Comparison of ENCODE assay signal across 8 cellular contexts in genomic region chr1:39196244-39197215, GRCh38. TPM values are rescaled to one million over a fixed set of nuclear protein-coding genes. Genes with fewer than 3 reads are reported as not detected.
DNase-seq lines count a peak whose midpoint lies in the region; FAIRE-seq and TF ChIP-seq lines count a peak whose summit lies in the region.

No MANE protein-coding gene starts in this region.

- 82% methylated on average over 6 of the region's 6 CpGs for WGBS in GM23248 (ENCODE audit: low coverage in 1 of 2, low lambda C conversion rate in 2 of 2, missing lambda C conversion rate in 2 of 2), 2 experiments

- H3K4me1 ChIP-seq in BLaER1 = peaks cover 97% of the 10 kb centered on the region
- H3K4me1 ChIP-seq in GM23248 (ENCODE audit: insufficient read depth) = peaks cover 52% of the 10 kb centered on the region
- H3K4me1 ChIP-seq in adipocyte (ENCODE audit: control insufficient read depth, insufficient read depth, low read length) = peaks cover 55% of the 10 kb centered on the region
- H3K4me1 ChIP-seq in mucosa of rectum (ENCODE audit: control insufficient read depth in 2 of 2, insufficient read depth in 2 of 2, low read length in 2 of 2) = peaks cover 2 to 32% of the 10 kb centered on the region in 2 donors

- H4K20me1 ChIP-seq in BLaER1 (no peaks in the 10 kb centered on the region), GM23248 (ENCODE audit: insufficient read depth) (no peaks in the 10 kb centered on the region)

- H3K9me2 ChIP-seq in GM23248 (ENCODE audit: insufficient read depth) = no peaks in the 10 kb centered on the region

- H3K9me3 ChIP-seq in BLaER1 (no peaks in the 10 kb centered on the region), GM23248 (ENCODE audit: low read depth) (no peaks in the 10 kb centered on the region), adipocyte (ENCODE audit: control insufficient read depth, low read length) (no peaks in the 10 kb centered on the region), mucosa of rectum (ENCODE audit: control insufficient read depth in 2 of 2, low read length in 2 of 2) (no peaks in the 10 kb centered on the region)

- H3K27ac ChIP-seq in BLaER1 = peak overlapping the region; percentile 93
- H3K27ac ChIP-seq in GM23248 = peak overlapping the region; percentile 42
- H3K27ac ChIP-seq in mucosa of rectum (ENCODE audit: low read depth in 2 of 2, low read length in 2 of 2) = peak overlapping the region; percentile 50 to 61

- no peak for FAIRE-seq in H54 (lab: Jason Lieb, UNC)

- DNase-seq in GM23248 (peak; percentile 55), SK-MEL-5 (ENCODE audit: low read depth, low spot score) (peak; percentile 89), adipocyte (ENCODE audit: low read depth) (peak; percentile 46), NCI-H2171 (lab: John Stamatoyannopoulos, UW) (no peak), NCI-H1930 (lab: John Stamatoyannopoulos, UW) (no peak), H54 (ENCODE audit: insufficient read length, low spot score) (no peak)

- peaks cover 46% of the 10 kb centered on the region for H3F3A ChIP-seq in GM23248 (ENCODE audit: insufficient read depth)

- H3K4me2 ChIP-seq in BLaER1 (peak overlapping the region; percentile 85), GM23248 (ENCODE audit: unreplicated experiment) (peak overlapping the region; percentile 71)

- H3K36me3 ChIP-seq in BLaER1 (0 out of 2 replicates have a peak, but pooled peaks cover 2% of the 10 kb centered on the region), GM23248 (ENCODE audit: low read depth) (no peaks in the 10 kb centered on the region), adipocyte (ENCODE audit: control insufficient read depth, insufficient read depth, low read length, severe bottlenecking) (no peaks in the 10 kb centered on the region), mucosa of rectum (ENCODE audit: control insufficient read depth in 2 of 2, insufficient read depth in 2 of 2, low read length in 2 of 2) (no peaks in the 10 kb centered on the region)

- no peaks in the 10 kb centered on the region for H3K27me3 ChIP-seq in BLaER1
- no peaks in the 10 kb centered on the region for H3K27me3 ChIP-seq in GM23248 (replicated peaks; ENCODE audit: insufficient read depth)
- no peaks in the 10 kb centered on the region for H3K27me3 ChIP-seq in adipocyte (replicated peaks; ENCODE audit: control insufficient read depth, insufficient read depth, low read length)
- H3K27me3 ChIP-seq in mucosa of rectum (ENCODE audit: control insufficient read depth in 2 of 2, insufficient read depth in 2 of 2, low read length in 2 of 2) = no peaks in the 10 kb centered on the region

- no peak overlapping the region for H2AFZ ChIP-seq in GM23248

- no peak for TF ChIP-seq POLR2A in H54 (IDR thresholded peaks at IDR 0.05; ENCODE audit: low read depth, low read length)

- H3K9ac ChIP-seq in BLaER1 = peak overlapping the region; percentile 79
- peak overlapping the region; percentile 26 for H3K9ac ChIP-seq in GM23248
- no peak overlapping the region for H3K9ac ChIP-seq in adipocyte (ENCODE audit: low read length)
- peak overlapping the region in 1 of 2 donors; percentile 38 for H3K9ac ChIP-seq in mucosa of rectum (ENCODE audit: low read depth in 1 of 2, low read length in 2 of 2)

- in situ Hi-C loops in GM23248 (cut with MboI) (no loop called here), SK-MEL-5 (cut with HindIII; ENCODE audit: low pct_unique_long_range_greater_than_20kb, low sequenced_read_pairs) (no loop called here)

- H3K4me3 ChIP-seq in BLaER1 (peak overlapping the region; percentile 55), GM23248 (no peak overlapping the region), adipocyte (ENCODE audit: low read length) (no peak overlapping the region), mucosa of rectum (ENCODE audit: low read length in 2 of 2) (no peak overlapping the region)

- peaks cover 80% of the 10 kb centered on the region for H3K79me2 ChIP-seq in GM23248 (ENCODE audit: insufficient read depth)

RNA-seq across cellular contexts. Expression of gene MACF1, which starts 8.0 kb away (rescaled TPM):
- 171 and 177 TPM in 2 replicates for total RNA-seq in GM23248 (2014; rRNA removed; shearing (Covaris generic))
- 47.6 and 55.1 TPM in 2 replicates for polyA plus RNA-seq in GM23248 (2016; fragmentation: Nextera tagmentation; extraction: Ambion mirVana)
- 70.1 and 77.9 TPM in 2 replicates for total RNA-seq in SK-MEL-5 (2014; rRNA removed; shearing (Covaris generic))
- polyA plus RNA-seq in SK-MEL-5 (2015; cell fraction: cytosol; rRNA removed) = 43.7 and 77.3 TPM in 2 replicates
- 68.5 and 84.7 TPM in 2 replicates for polyA plus RNA-seq in SK-MEL-5 (2015; cell fraction: nucleus; rRNA removed)

Comparison
In these comparisons a context has a peak if more than half of its experiments do, and no peak if none do; other contexts are left out.
1. H3K27ac ChIP-seq: peak in every context shown above with its lines; median percentile 93 in BLaER1; 56 in mucosa of rectum; 42 in GM23248.
2. DNase-seq: peak in GM23248 (single experiment), SK-MEL-5 (single experiment) and adipocyte (single experiment); none in NCI-H2171 (single experiment), NCI-H1930 (0 of 2) and H54 (single experiment).